ENCODE assay signal across 27 cellular contexts in genomic region chr11:58466293-58466692, GRCh38. TPM values are rescaled to one million over a fixed set of nuclear protein-coding genes. Genes with fewer than 3 reads are reported as not detected.
"Had no signal": no experiment of that assay in that cellular context is flagged by ENCODE, and none has a peak within 500 bp of the region (broad histone marks: within the 10 kb centered on the region; RNA-seq: fewer than 3 reads in every experiment).

No MANE protein-coding gene starts in this region.

- H3K27ac ChIP-seq: adrenal gland, body of pancreas, breast epithelium, Peyer's patch, SJSA1 had no signal

- H3K4me3 ChIP-seq: adrenal gland, body of pancreas, breast epithelium, MG63, Peyer's patch, SJSA1 had no signal

- H3K9me3 ChIP-seq: adrenal gland, body of pancreas, MG63 had no signal

- H3K4me2 ChIP-seq: SK-N-SH had no signal

- H3K9me2 ChIP-seq: SK-N-SH had no signal

- DNase-seq: activated CD4-positive, alpha-beta T cell treated with anti-CD3 and anti-CD28 coated beads, Interleukin-2, amount 10 ng/mL, durations not matched to agents 24 days and 14 days; activated CD4-positive, alpha-beta T cell treated with anti-CD3 and anti-CD28 coated beads, Interleukin-2, amount 50 U/mL, for 4 hours; activated CD8-positive, alpha-beta T cell treated with anti-CD3 and anti-CD28 coated beads for 36 hours; activated gamma-delta T cell treated with Interleukin-2 at 50 U/mL for 16 hours; activated naive CD4-positive, alpha-beta T cell treated with anti-CD3 and anti-CD28 coated beads for 36 hours; activated T-cell treated with anti-CD3 and anti-CD28 coated beads, Interleukin-2, amount 50 U/mL, for 24 hours; adrenal gland; body of pancreas; MG63; NCI-H1048; NCI-H1105 treated with DMSO at 0.1 percent for 48 hours; NCI-H1436 treated with DMSO at 0.1 percent for 48 hours; NCI-H1694 treated with DMSO at 0.1 percent for 48 hours; NCI-H2029; NCI-H345; NCI-H524 treated with DMSO at 0.1 percent for 48 hours; Peyer's patch; RPMI8226; SHP77 treated with DMSO at 0.1 percent for 48 hours; SK-N-SH had no signal

- H3K9ac ChIP-seq: SK-N-SH had no signal

- ATAC-seq: activated CD8-positive, alpha-beta T cell treated with anti-CD3 and anti-CD28 coated beads for 36 hours; activated naive CD4-positive, alpha-beta T cell treated with anti-CD3 and anti-CD28 coated beads, Interleukin-2, amount 50 U/mL, for 72 hours; body of pancreas had no signal

- H3K27me3 ChIP-seq: adrenal gland, body of pancreas, breast epithelium, MG63, Peyer's patch, SJSA1 had no signal

- H3K4me1 ChIP-seq: adrenal gland, body of pancreas, breast epithelium, Peyer's patch, SJSA1 had no signal

- H3K36me3 ChIP-seq: adrenal gland, breast epithelium, MG63, Peyer's patch, SJSA1 had no signal

RNA-seq across cellular contexts. Expression of gene OR5B12, which starts 24.3 kb away (rescaled TPM):
- total RNA-seq: activated CD4-positive, alpha-beta T cell treated with anti-CD3 and anti-CD28 coated beads, Interleukin-2, amount 10 ng/mL, durations not matched to agents 24 days and 14 days; activated CD8-positive, alpha-beta memory T cell treated with anti-CD3 and anti-CD28 coated beads for 36 hours; activated naive CD4-positive, alpha-beta T cell treated with anti-CD3 and anti-CD28 coated beads for 36 hours; adrenal gland; astrocyte; body of pancreas; breast epithelium; cardiac septum; NCI-H460; Peyer's patch; SJSA1 had no signal

RNA-seq across cellular contexts. Expression of gene OR5B2, which starts 38.4 kb away (rescaled TPM):
- total RNA-seq: activated CD4-positive, alpha-beta T cell treated with anti-CD3 and anti-CD28 coated beads, Interleukin-2, amount 10 ng/mL, durations not matched to agents 24 days and 14 days; activated CD8-positive, alpha-beta memory T cell treated with anti-CD3 and anti-CD28 coated beads for 36 hours; activated CD8-positive, alpha-beta T cell treated with anti-CD3 and anti-CD28 coated beads for 36 hours; activated naive CD4-positive, alpha-beta T cell treated with anti-CD3 and anti-CD28 coated beads for 36 hours; adrenal gland; astrocyte; body of pancreas; breast epithelium; cardiac septum; NCI-H460; Peyer's patch; SJSA1 had no signal

RNA-seq across cellular contexts. Expression of gene OR5B21, which starts 41.6 kb away (rescaled TPM):
- total RNA-seq: activated CD4-positive, alpha-beta T cell treated with anti-CD3 and anti-CD28 coated beads, Interleukin-2, amount 10 ng/mL, durations not matched to agents 24 days and 14 days; activated CD8-positive, alpha-beta T cell treated with anti-CD3 and anti-CD28 coated beads for 36 hours; activated naive CD4-positive, alpha-beta T cell treated with anti-CD3 and anti-CD28 coated beads for 36 hours; adrenal gland; astrocyte; body of pancreas; breast epithelium; cardiac septum; NCI-H460; Peyer's patch; SJSA1 had no signal

RNA-seq across cellular contexts. Expression of gene OR5B3, which starts 59.6 kb away (rescaled TPM):
- total RNA-seq: activated CD4-positive, alpha-beta T cell treated with anti-CD3 and anti-CD28 coated beads, Interleukin-2, amount 10 ng/mL, durations not matched to agents 24 days and 14 days; activated CD8-positive, alpha-beta memory T cell treated with anti-CD3 and anti-CD28 coated beads for 36 hours; activated CD8-positive, alpha-beta T cell treated with anti-CD3 and anti-CD28 coated beads for 36 hours; activated naive CD4-positive, alpha-beta T cell treated with anti-CD3 and anti-CD28 coated beads for 36 hours; activated naive CD4-positive, alpha-beta T cell treated with anti-CD3 and anti-CD28 coated beads, Interleukin-2, amount 50 U/mL, for 72 hours; adrenal gland; astrocyte; body of pancreas; breast epithelium; cardiac septum; NCI-H460; Peyer's patch; SJSA1 had no signal
